9 cellular contexts compared by ENCODE assay signal in the genomic region with DNA sequence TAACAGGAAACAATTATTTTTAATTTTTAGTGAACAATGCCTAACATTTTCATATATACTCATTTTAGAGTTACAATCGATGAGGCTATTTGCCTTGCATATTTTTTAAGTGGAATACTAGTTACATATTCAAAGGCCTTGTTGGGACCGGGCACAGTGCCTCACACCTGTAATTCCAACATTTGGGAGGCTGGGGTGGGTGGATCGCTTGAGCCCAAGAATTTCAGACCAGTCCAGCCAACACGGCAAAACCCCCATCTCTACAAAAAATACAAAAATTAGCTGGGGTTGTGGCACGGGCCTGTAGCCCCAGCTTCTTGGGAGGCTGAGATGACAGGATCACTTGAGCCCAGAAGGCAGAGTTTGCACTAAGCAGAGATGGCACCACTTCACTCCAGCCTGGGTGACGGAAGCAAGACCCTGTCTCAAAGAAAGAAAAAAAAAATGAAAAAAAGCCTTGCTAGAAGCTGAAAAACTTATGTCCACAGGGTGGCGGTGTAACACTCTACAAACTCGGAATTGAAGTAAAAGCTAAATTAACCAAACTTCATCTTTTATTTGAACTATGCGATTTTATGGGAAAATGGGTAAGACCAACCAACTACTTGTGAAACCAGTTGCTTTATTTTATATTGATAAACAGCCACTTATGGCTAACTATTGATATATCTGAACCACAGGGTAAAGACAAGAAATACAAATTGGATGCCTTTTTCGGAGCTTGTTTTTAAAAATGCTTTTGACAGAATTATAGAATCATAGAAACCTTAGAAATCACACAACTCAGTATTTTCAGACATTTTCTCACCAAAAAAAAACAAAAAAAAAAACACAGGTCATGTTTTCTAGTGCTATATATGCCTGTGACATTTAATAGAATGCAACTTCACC. TPM values are rescaled to one million over a fixed set of nuclear protein-coding genes. Genes with fewer than 3 reads are reported as not detected.
DNase-seq lines count a peak whose midpoint lies in the region; ATAC-seq and TF ChIP-seq lines count a peak whose summit lies in the region.
"Had no signal": no experiment of that assay in that cellular context is flagged by ENCODE, and none has a peak within 500 bp of the region (broad histone marks: within the 10 kb centered on the region; RNA-seq: fewer than 3 reads in every experiment).

No MANE protein-coding gene starts in this region.

- intact Hi-C loops in activated B cell treated with CpG ODN at 0.5 μM for 24 hours (cut with micrococcal nuclease) (loop anchor here (1.0 to 2.0 kb wide), 3 partner anchors 107 to 1101 kb away; no protein-coding TSS in a partner anchor), lower lobe of right lung (cut with DNase I) (loop anchor here (10.0 kb wide), 1 partner anchor 105 kb away; no protein-coding TSS in a partner anchor)

- peaks cover 17% of the 10 kb centered on the region for H3K27me3 Mint-ChIP-seq in activated B cell treated with CpG ODN at 0.5 μM for 24 hours

- no peak overlapping the region for H3K27ac ChIP-seq in lower lobe of right lung

- H3K9me3 ChIP-seq in lower lobe of right lung = no peaks in the 10 kb centered on the region

- H3K36me3 Mint-ChIP-seq in activated B cell treated with CpG ODN at 0.5 μM for 24 hours (ENCODE audit: low read depth) = no peaks in the 10 kb centered on the region

- H3K4me3 ChIP-seq in choroid plexus epithelial cell (ENCODE audit: low read depth, low read length) (peak overlapping the region; percentile 41), lower lobe of right lung (no peak overlapping the region)

- peak; percentile 66 for TF ChIP-seq CTCF in AG09319 (IDR thresholded peaks at IDR 0.05; ENCODE audit: low read depth, low read length)
- no peak for TF ChIP-seq CTCF in activated B cell treated with CpG ODN at 0.5 μM for 24 hours (IDR thresholded peaks at IDR 0.05)
- peak; percentile 67 for TF ChIP-seq CTCF in choroid plexus epithelial cell (conservative IDR thresholded peaks at IDR 0.05; ENCODE audit: low read depth, low read length)
- TF ChIP-seq CTCF in lower lobe of right lung (IDR thresholded peaks at IDR 0.05) = peak; percentile 76

- H3K4me1 ChIP-seq in lower lobe of right lung = peaks cover 27% of the 10 kb centered on the region

- no peaks in the 10 kb centered on the region for H3K9me3 Mint-ChIP-seq in activated B cell treated with CpG ODN at 0.5 μM for 24 hours
- H3K9me3 Mint-ChIP-seq: stimulated activated naive CD8-positive, alpha-beta T cell treated with anti-CD3 and anti-CD28 coated beads, Interleukin-15, Interleukin-2, amounts not matched to agents 100 ng/mL and 50 ng/mL, for 24 hours had no signal

- no peaks in the 10 kb centered on the region for H3K36me3 ChIP-seq in lower lobe of right lung

- no peak overlapping the region for H3K4me3 Mint-ChIP-seq in activated B cell treated with CpG ODN at 0.5 μM for 24 hours
- H3K4me3 Mint-ChIP-seq: stimulated activated naive CD8-positive, alpha-beta T cell treated with anti-CD3 and anti-CD28 coated beads, Interleukin-15, Interleukin-2, amounts not matched to agents 100 ng/mL and 50 ng/mL, for 24 hours had no signal

- CTCF ChIA-PET in activated B cell treated with CpG ODN at 0.5 μM for 24 hours (lab: Charles Lee) = interaction anchor here (0.7 to 3.4 kb wide), 9 partner anchors 100 to 1661 kb away, joined by 3 to 61 read pairs (median 6); a partner anchor contains a TSS

- H3K4me1 Mint-ChIP-seq in activated B cell treated with CpG ODN at 0.5 μM for 24 hours = no peaks in the 10 kb centered on the region

- POLR2A ChIA-PET in activated B cell treated with CpG ODN at 0.5 μM for 24 hours (lab: Charles Lee) = interaction anchor here (1.0 to 1.2 kb wide), 2 partner anchors 153 to 155 kb away, joined by 3 read pairs; a partner anchor contains a TSS

- H3K27me3 ChIP-seq in lower lobe of right lung (ENCODE audit: low read depth) = peaks cover 3% of the 10 kb centered on the region

- no peak overlapping the region for H3K27ac Mint-ChIP-seq in activated B cell treated with CpG ODN at 0.5 μM for 24 hours
- H3K27ac Mint-ChIP-seq: stimulated activated naive CD8-positive, alpha-beta T cell treated with anti-CD3 and anti-CD28 coated beads, Interleukin-15, Interleukin-2, amounts not matched to agents 100 ng/mL and 50 ng/mL, for 24 hours had no signal

- ATAC-seq in GM19455 (IDR thresholded peaks at IDR 0.05; ENCODE audit: unreplicated experiment) = peak; percentile 58
- peak; percentile 34 for ATAC-seq in activated B cell treated with CpG ODN at 0.5 μM for 24 hours (ENCODE audit: low read depth)
- peak; percentile 43 to 55 for ATAC-seq in lower lobe of right lung
- ATAC-seq in GM21526 (IDR thresholded peaks at IDR 0.05; ENCODE audit: low FRiP score, unreplicated experiment) = no peak

- peak; percentile 51 for DNase-seq in AG09319 (ENCODE audit: extremely low read depth, low read depth)
- peak; percentile 49 for DNase-seq in NCI-H2196 (lab: John Stamatoyannopoulos, UW; ENCODE audit: unreplicated experiment)
- no peak for DNase-seq in activated B cell treated with CpG ODN at 0.5 μM for 24 hours
- peak; percentile 90 for DNase-seq in choroid plexus epithelial cell (ENCODE audit: low read depth)
- no peak for DNase-seq in lower lobe of right lung
- DNase-seq in stimulated activated CD8-positive, alpha-beta memory T cell treated with anti-CD3 and anti-CD28 coated beads, Interleukin-4, amount 100 ng/mL, for 1 hour (ENCODE audit: low read depth in 2 of 2, low spot score in 1 of 2) = peak; percentile 19 to 21

RNA-seq across cellular contexts. Expression of a gene that starts 24.1 kb away (rescaled TPM):
- total RNA-seq in activated B cell treated with CpG ODN at 0.5 μM for 24 hours (not detected in 2 replicates), lower lobe of right lung (151 TPM)

RNA-seq across cellular contexts. Expression of a gene that starts 32.7 kb away (rescaled TPM):
- total RNA-seq in activated B cell treated with CpG ODN at 0.5 μM for 24 hours (0.15 and 0.31 TPM in 2 replicates), lower lobe of right lung (18.3 TPM)

Comparison
In these comparisons a context has a peak if more than half of its experiments do, and no peak if none do; other contexts are left out.
1. DNase-seq: peak in AG09319 (single experiment), NCI-H2196 (single experiment), choroid plexus epithelial cell (single experiment) and stimulated activated CD8-positive, alpha-beta memory T cell treated with anti-CD3 and anti-CD28 coated beads, Interleukin-4, amount 100 ng/mL, for 1 hour (2 of 2); none in activated B cell treated with CpG ODN at 0.5 μM for 24 hours (single experiment) and lower lobe of right lung (single experiment).
2. RNA of a gene that starts 24.1 kb away (total RNA-seq): 151 TPM in lower lobe of right lung (single experiment); not detected in activated B cell treated with CpG ODN at 0.5 μM for 24 hours; every median in the first group is over 100 times any median in the second.
3. RNA of a gene that starts 32.7 kb away (total RNA-seq): 18.3 TPM in lower lobe of right lung (single experiment); 0.15 to 0.31 TPM in activated B cell treated with CpG ODN at 0.5 μM for 24 hours; every median in the first group is over 10 times any median in the second.